8 cellular contexts compared by ENCODE assay signal in the genomic region with DNA sequence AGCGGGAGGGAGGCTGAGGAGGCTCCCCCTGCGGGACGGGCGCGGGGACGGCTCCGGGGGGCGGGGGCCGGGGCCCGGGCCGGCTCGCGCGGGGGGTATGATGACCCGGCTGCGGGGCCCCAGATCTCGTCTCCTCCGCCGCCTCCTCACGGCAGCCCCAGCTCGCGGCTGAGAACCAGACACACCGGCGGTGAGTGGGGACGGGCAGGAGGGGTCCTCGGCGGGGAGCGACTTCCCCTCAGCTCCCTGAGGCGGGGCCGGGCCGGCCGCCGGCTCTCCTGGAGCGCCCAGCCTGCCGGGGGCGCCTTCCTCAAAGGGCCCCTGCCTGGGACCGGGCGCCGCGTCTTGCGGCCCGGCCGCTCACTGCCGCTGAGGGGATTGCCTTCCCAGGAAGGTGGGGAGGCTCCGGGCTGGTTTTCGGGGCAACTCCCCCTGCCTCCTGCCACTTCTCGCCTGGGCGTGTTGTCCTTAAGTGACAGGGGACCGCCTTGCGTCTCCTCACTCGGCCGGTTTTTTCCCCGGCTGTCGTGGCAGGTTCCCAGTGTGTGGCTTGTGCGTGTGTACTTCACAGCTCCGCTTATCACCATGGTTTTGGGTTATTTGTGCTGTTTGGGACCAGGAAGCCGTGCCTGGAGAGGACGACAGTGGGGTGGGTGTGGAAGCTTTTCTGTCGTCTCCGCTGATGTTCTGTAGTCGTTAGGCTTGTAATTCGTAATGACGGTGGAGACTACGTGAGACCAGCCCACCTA. TPM values are rescaled to one million over a fixed set of nuclear protein-coding genes. Genes with fewer than 3 reads are reported as not detected.
DNase-seq lines count a peak whose midpoint lies in the region; ATAC-seq lines count a peak whose summit lies in the region.

No MANE protein-coding gene starts in this region.

- H3K4me1 Mint-ChIP-seq in naive thymus-derived CD4-positive, alpha-beta T cell, result peaks cover 45 to 64% (median 52%) of the 10 kb centered on the region in 7 donors
- H3K4me1 Mint-ChIP-seq in stimulated activated naive CD8-positive, alpha-beta T cell treated with anti-CD3 and anti-CD28 coated beads, Interleukin-15, amount 100 ng/mL, for 72 hours, result peaks cover 52% of the 10 kb centered on the region

- peak overlapping the region; percentile 100 for H3K4me3 ChIP-seq in naive thymus-derived CD4-positive, alpha-beta T cell (ENCODE audit: low read length)

- peaks cover 0 to 5% (median 0%) of the 10 kb centered on the region in 5 donors for H3K27me3 Mint-ChIP-seq in naive thymus-derived CD4-positive, alpha-beta T cell
- H3K27me3 Mint-ChIP-seq in stimulated activated naive CD8-positive, alpha-beta T cell treated with anti-CD3 and anti-CD28 coated beads, Interleukin-15, amount 100 ng/mL, for 72 hours, result no peaks in the 10 kb centered on the region

- peaks cover 49 to 52% of the 10 kb centered on the region in 2 donors for H3K4me1 ChIP-seq in naive thymus-derived CD4-positive, alpha-beta T cell (ENCODE audit: control insufficient read depth in 2 of 2, insufficient read depth in 2 of 2, low read length in 2 of 2)

- no peaks in the 10 kb centered on the region for H3K9me3 Mint-ChIP-seq in naive thymus-derived CD4-positive, alpha-beta T cell
- no peaks in the 10 kb centered on the region for H3K9me3 Mint-ChIP-seq in stimulated activated naive CD8-positive, alpha-beta T cell treated with anti-CD3 and anti-CD28 coated beads, Interleukin-15, amount 100 ng/mL, for 72 hours

- H3K27ac Mint-ChIP-seq in naive thymus-derived CD4-positive, alpha-beta T cell, result peak overlapping the region; percentile 93 to 100 (median 99)
- H3K27ac Mint-ChIP-seq in stimulated activated naive CD8-positive, alpha-beta T cell treated with anti-CD3 and anti-CD28 coated beads, Interleukin-15, amount 100 ng/mL, for 72 hours, result peak overlapping the region; percentile 99

- peak overlapping the region; percentile 99 for H3K27ac ChIP-seq in naive thymus-derived CD4-positive, alpha-beta T cell (ENCODE audit: low read depth, low read length)

- H3K4me3 Mint-ChIP-seq in naive thymus-derived CD4-positive, alpha-beta T cell, result peak overlapping the region; percentile 88 to 99 (median 98)
- peak overlapping the region; percentile 91 to 95 for H3K4me3 Mint-ChIP-seq in stimulated activated naive CD8-positive, alpha-beta T cell treated with anti-CD3 and anti-CD28 coated beads, Interleukin-15, amount 100 ng/mL, for 72 hours

- DNase-seq in NCI-H1417 (lab: John Stamatoyannopoulos, UW) (peak; percentile 42 to 80 (median 70)), NCI-H1417 treated with DMSO at 0.1 percent for 48 hours (lab: John Stamatoyannopoulos, UW) (no peak), NCI-H2171 treated with DMSO at 0.1 percent for 48 hours (lab: John Stamatoyannopoulos, UW) (peak; percentile 33), activated T-cell treated with anti-CD3 and anti-CD28 coated beads for 48 hours (ENCODE audit: low read depth) (peak; percentile 47)
- peak; percentile 65 to 94 (median 81) for DNase-seq in naive thymus-derived CD4-positive, alpha-beta T cell
- peak; percentile 83 to 88 for DNase-seq in stimulated activated naive CD8-positive, alpha-beta T cell treated with anti-CD3 and anti-CD28 coated beads, Interleukin-15, amount 100 ng/mL, for 72 hours

- CTCF ChIA-PET in naive thymus-derived CD4-positive, alpha-beta T cell (lab: Charles Lee), result interaction anchor here (0.7 to 3.7 kb wide), 21 partner anchors 9 to 1556 kb away, joined by 3 to 39 read pairs (median 4); partner anchors contain the start of genes AP4B1, DCLRE1B and OLFML3

- H3K27me3 ChIP-seq in naive thymus-derived CD4-positive, alpha-beta T cell (ENCODE audit: control insufficient read depth in 2 of 2, insufficient read depth in 2 of 2, low read length in 2 of 2), result no peaks in the 10 kb centered on the region

- POLR2A ChIA-PET in naive thymus-derived CD4-positive, alpha-beta T cell (lab: Charles Lee), result interaction anchor here (0.5 to 14.4 kb wide), 24 partner anchors 17 to 1311 kb away, joined by 3 to 360 read pairs (median 4); partner anchors contain the start of genes AP4B1, CAPZA1, DCLRE1B and RSBN1

- ATAC-seq in HG02588 (IDR thresholded peaks at IDR 0.05; ENCODE audit: unreplicated experiment) (peak; percentile 29), esophagus mucosa (peak; percentile 63)
- peak; percentile 49 for ATAC-seq in naive thymus-derived CD4-positive, alpha-beta T cell
- ATAC-seq in stimulated activated naive CD8-positive, alpha-beta T cell treated with anti-CD3 and anti-CD28 coated beads, Interleukin-15, amount 100 ng/mL, for 72 hours, result peak; percentile 71

- H3K36me3 Mint-ChIP-seq in naive thymus-derived CD4-positive, alpha-beta T cell, result peaks cover 0 to 11% (median 4%) of the 10 kb centered on the region in 5 donors

- no peaks in the 10 kb centered on the region for H3K9me3 ChIP-seq in naive thymus-derived CD4-positive, alpha-beta T cell (ENCODE audit: control insufficient read depth in 2 of 3, low read length in 3 of 3)

- H3K36me3 ChIP-seq in naive thymus-derived CD4-positive, alpha-beta T cell (ENCODE audit: control insufficient read depth in 2 of 3, insufficient read depth in 3 of 3, low read length in 3 of 3), result peaks cover 0 to 3% (median 0%) of the 10 kb centered on the region in 3 experiments

- intact Hi-C loops in naive thymus-derived CD4-positive, alpha-beta T cell (cut with micrococcal nuclease), result loop anchor here (1.0 to 10.0 kb wide), 21 partner anchors 25 to 1535 kb away; partner anchors contain the start of genes BCAS2 (in 2 of the 2), CAPZA1 (in 2 of the 2), DCLRE1B (in 2 of the 2) and PTPN22 (in 2 of the 2)

RNA-seq across cellular contexts. Expression of gene HIPK1, which starts 0.8 kb away (rescaled TPM):
- 41.6 TPM for total RNA-seq in esophagus mucosa
- total RNA-seq in naive thymus-derived CD4-positive, alpha-beta T cell, result 100 to 1,000 TPM in 4 of 5 experiments, 10 to 100 TPM in 1; 95.8 to 211 (median 124) TPM
- polyA plus RNA-seq in naive thymus-derived CD4-positive, alpha-beta T cell, result 10 to 100 TPM; 11.8 to 21.3 TPM

RNA-seq across cellular contexts. Expression of gene DCLRE1B, which starts 24.8 kb away (rescaled TPM):
- total RNA-seq in esophagus mucosa, result 4.7 TPM
- 10 to 100 TPM in 1 of 5 experiments, 1 to 10 TPM in 4; 4.1 to 13.6 (median 6.9) TPM for total RNA-seq in naive thymus-derived CD4-positive, alpha-beta T cell
- 1 to 10 TPM; 3.7 to 6.8 TPM for polyA plus RNA-seq in naive thymus-derived CD4-positive, alpha-beta T cell

RNA-seq across cellular contexts. Expression of gene AP4B1, which starts 25.3 kb away (rescaled TPM):
- total RNA-seq in esophagus mucosa, result 17.0 TPM
- 10 to 100 TPM; 50.8 to 75.4 (median 65.0) TPM for total RNA-seq in naive thymus-derived CD4-positive, alpha-beta T cell
- 10 to 100 TPM; 13.7 to 15.6 TPM for polyA plus RNA-seq in naive thymus-derived CD4-positive, alpha-beta T cell

RNA-seq across cellular contexts. Expression of gene BCL2L15, which starts 42.5 kb away (rescaled TPM):
- total RNA-seq in esophagus mucosa, result 8.4 TPM
- 1 to 10 TPM; 1.1 to 7.5 (median 1.6) TPM for total RNA-seq in naive thymus-derived CD4-positive, alpha-beta T cell
- polyA plus RNA-seq in naive thymus-derived CD4-positive, alpha-beta T cell, result under 1 TPM in 1 of 2 donors, not detected in 1; 0.60 TPM

RNA-seq across cellular contexts. Expression of gene OLFML3, which starts 49.4 kb away (rescaled TPM):
- total RNA-seq in esophagus mucosa, result 1.6 TPM
- total RNA-seq in naive thymus-derived CD4-positive, alpha-beta T cell, result 1 to 10 TPM in 3 of 5 experiments, under 1 TPM in 2; 0.24 to 1.8 (median 1.1) TPM
- not detected for polyA plus RNA-seq in naive thymus-derived CD4-positive, alpha-beta T cell
